ENCODE assay signal across 9 cellular contexts in genomic region chr16:87076950-87077749, GRCh38.
A peak's percentile ranks its signal among the peaks of the same experiment; 100 is the strongest.
DNase-seq lines count a peak whose midpoint lies in the region; ATAC-seq, FAIRE-seq and TF ChIP-seq lines count a peak whose summit lies in the region.
"Had no signal": no experiment of that assay in that cellular context is flagged by ENCODE, and none has a peak within 500 bp of the region (broad histone marks: within the 10 kb centered on the region; RNA-seq: fewer than 3 reads in every experiment).

No MANE protein-coding gene starts in this region.

- H3K9me3 Mint-ChIP-seq in activated naive CD8-positive, alpha-beta T cell treated with anti-CD3 and anti-CD28 coated beads, Interleukin-2, amount 10 ng/mL, durations not matched to agents 7 days and 5 days: peaks cover 9% of the 10 kb centered on the region
- H3K9me3 Mint-ChIP-seq in stimulated activated effector memory CD8-positive, alpha-beta T cell treated with anti-CD3 and anti-CD28 coated beads, Interleukin-12 subunit alpha, Interleukin-12 subunit beta, amount 100 ng/mL, for 72 hours: peaks cover 18% of the 10 kb centered on the region

- H2AFZ ChIP-seq in keratinocyte (ENCODE audit: control insufficient read depth, low read length): peak overlapping the region; percentile 49

- peaks cover 2% of the 10 kb centered on the region for H3K9me3 ChIP-seq in keratinocyte (ENCODE audit: control insufficient read depth, low read depth, low read length)

- no peak for TF ChIP-seq POLR2A in NB4 (IDR thresholded peaks at IDR 0.05; ENCODE audit: extremely low read depth, insufficient read length)

- ATAC-seq in activated naive CD8-positive, alpha-beta T cell treated with anti-CD3 and anti-CD28 coated beads, Interleukin-2, amount 10 ng/mL, durations not matched to agents 7 days and 5 days (ENCODE audit: low read depth): no peak
- peak; percentile 43 for ATAC-seq in stimulated activated effector memory CD8-positive, alpha-beta T cell treated with anti-CD3 and anti-CD28 coated beads, Interleukin-12 subunit alpha, Interleukin-12 subunit beta, amount 100 ng/mL, for 72 hours
- ATAC-seq in GM19395 (IDR thresholded peaks at IDR 0.05; ENCODE audit: unreplicated experiment): no peak
- ATAC-seq: effector memory CD8-positive, alpha-beta T cell had no signal

- H3K4me3 ChIP-seq in NB4 (ENCODE audit: low read depth, low read length) (no peak overlapping the region), keratinocyte (ENCODE audit: control insufficient read depth in 2 of 3, extremely low read depth in 1 of 3, insufficient read depth in 2 of 3, low read depth in 1 of 3, low read length in 3 of 3) (no peak overlapping the region)

- no peaks in the 10 kb centered on the region for H3K79me2 ChIP-seq in keratinocyte (ENCODE audit: control insufficient read depth, insufficient read depth, low read length)

- H4K20me1 ChIP-seq in keratinocyte (ENCODE audit: control insufficient read depth, extremely low read depth, insufficient read depth, low read length): no peaks in the 10 kb centered on the region

- TF ChIP-seq CTCF in NB4 (IDR thresholded peaks at IDR 0.05; ENCODE audit: low read depth, low read length) (peak; percentile 97), keratinocyte (optimal IDR thresholded peaks at IDR 0.05 in 1 of 3, IDR thresholded peaks at IDR 0.05 in 1 of 3, conservative IDR thresholded peaks at IDR 0.05 in 1 of 3; ENCODE audit: extremely low read depth in 1 of 3, insufficient read depth in 2 of 3, low read length in 3 of 3) (peak; percentile 69 to 88 (median 76))

- no peaks in the 10 kb centered on the region for H3K4me1 Mint-ChIP-seq in activated naive CD8-positive, alpha-beta T cell treated with anti-CD3 and anti-CD28 coated beads, Interleukin-2, amount 10 ng/mL, durations not matched to agents 7 days and 5 days
- H3K4me1 Mint-ChIP-seq in stimulated activated effector memory CD8-positive, alpha-beta T cell treated with anti-CD3 and anti-CD28 coated beads, Interleukin-12 subunit alpha, Interleukin-12 subunit beta, amount 100 ng/mL, for 72 hours: no peaks in the 10 kb centered on the region

- no peak for FAIRE-seq in keratinocyte (lab: Jason Lieb, UNC)

- no peaks in the 10 kb centered on the region for H3K36me3 ChIP-seq in keratinocyte (ENCODE audit: control insufficient read depth in 2 of 2, extremely low read depth in 1 of 2, insufficient read depth in 2 of 2, low read length in 2 of 2)

- peaks cover under 1% of the 10 kb centered on the region for H3K27me3 Mint-ChIP-seq in activated naive CD8-positive, alpha-beta T cell treated with anti-CD3 and anti-CD28 coated beads, Interleukin-2, amount 10 ng/mL, durations not matched to agents 7 days and 5 days

- no peaks in the 10 kb centered on the region for H3K36me3 Mint-ChIP-seq in activated naive CD8-positive, alpha-beta T cell treated with anti-CD3 and anti-CD28 coated beads, Interleukin-2, amount 10 ng/mL, durations not matched to agents 7 days and 5 days
- no peaks in the 10 kb centered on the region for H3K36me3 Mint-ChIP-seq in stimulated activated effector memory CD8-positive, alpha-beta T cell treated with anti-CD3 and anti-CD28 coated beads, Interleukin-12 subunit alpha, Interleukin-12 subunit beta, amount 100 ng/mL, for 72 hours

- peak; percentile 66 for DNase-seq in activated effector memory CD4-positive, alpha-beta T cell treated with anti-CD3 and anti-CD28 coated beads, Interleukin-2, amount 50 U/mL, for 16 hours
- DNase-seq in activated effector memory CD4-positive, alpha-beta T cell treated with Interleukin-2 at 50 U/mL for 16 hours: no peak
- DNase-seq in NB4 (ENCODE audit: low read depth): peak; percentile 88
- peak; percentile 48 for DNase-seq in activated naive CD8-positive, alpha-beta T cell treated with anti-CD3 and anti-CD28 coated beads, Interleukin-2, amount 10 ng/mL, durations not matched to agents 7 days and 5 days
- DNase-seq in keratinocyte (ENCODE audit: low read depth, low spot score): peak; percentile 9
- DNase-seq in stimulated activated effector memory CD8-positive, alpha-beta T cell treated with anti-CD3 and anti-CD28 coated beads, Interleukin-12 subunit alpha, Interleukin-12 subunit beta, amount 100 ng/mL, for 72 hours (ENCODE audit: low spot score in 2 of 2): peak in 1 of 2 donors; percentile 62
- no peak for DNase-seq in NCI-H1048 (lab: John Stamatoyannopoulos, UW)

- POLR2A ChIA-PET in activated naive CD8-positive, alpha-beta T cell treated with anti-CD3 and anti-CD28 coated beads, Interleukin-2, amount 10 ng/mL, durations not matched to agents 7 days and 5 days (lab: Charles Lee): no interaction called here

- H3K27ac Mint-ChIP-seq in activated naive CD8-positive, alpha-beta T cell treated with anti-CD3 and anti-CD28 coated beads, Interleukin-2, amount 10 ng/mL, durations not matched to agents 7 days and 5 days: no peak overlapping the region
- H3K27ac Mint-ChIP-seq in stimulated activated effector memory CD8-positive, alpha-beta T cell treated with anti-CD3 and anti-CD28 coated beads, Interleukin-12 subunit alpha, Interleukin-12 subunit beta, amount 100 ng/mL, for 72 hours: no peak overlapping the region
- H3K27ac Mint-ChIP-seq: effector memory CD8-positive, alpha-beta T cell had no signal

- no peak overlapping the region for H3K4me3 Mint-ChIP-seq in activated naive CD8-positive, alpha-beta T cell treated with anti-CD3 and anti-CD28 coated beads, Interleukin-2, amount 10 ng/mL, durations not matched to agents 7 days and 5 days
- H3K4me3 Mint-ChIP-seq in stimulated activated effector memory CD8-positive, alpha-beta T cell treated with anti-CD3 and anti-CD28 coated beads, Interleukin-12 subunit alpha, Interleukin-12 subunit beta, amount 100 ng/mL, for 72 hours: no peak overlapping the region
- H3K4me3 Mint-ChIP-seq: effector memory CD8-positive, alpha-beta T cell had no signal

- H3K27me3 ChIP-seq in keratinocyte (ENCODE audit: control insufficient read depth, extremely low read depth, insufficient read depth, low read length): no peaks in the 10 kb centered on the region

- H3K9me1 ChIP-seq in keratinocyte (ENCODE audit: control insufficient read depth, extremely low read depth, insufficient read depth, low read length): no peaks in the 10 kb centered on the region

- H3K9ac ChIP-seq in keratinocyte (ENCODE audit: control insufficient read depth, extremely low read depth, insufficient read depth, low read length): no peak overlapping the region

- dilution Hi-C loops in keratinocyte (cut with MboI; ENCODE audit: extremely low pct_ligation_motif_present, low sequenced_read_pairs): no loop called here

- peak overlapping the region; percentile 25 for H3K4me2 ChIP-seq in keratinocyte (ENCODE audit: control insufficient read depth, extremely low read depth, insufficient read depth, low read depth, low read length)

- H3K27ac ChIP-seq in keratinocyte (ENCODE audit: control insufficient read depth, insufficient read depth, low read length): no peak overlapping the region

- H3K4me1 ChIP-seq in keratinocyte (ENCODE audit: control insufficient read depth, extremely low read depth, insufficient read depth, low read length): peaks cover 7% of the 10 kb centered on the region

Comparison
In these comparisons a context has a peak if more than half of its experiments do, and no peak if none do; other contexts are left out.
1. DNase-seq: peak in activated effector memory CD4-positive, alpha-beta T cell treated with anti-CD3 and anti-CD28 coated beads, Interleukin-2, amount 50 U/mL, for 16 hours (single experiment), NB4 (single experiment), activated naive CD8-positive, alpha-beta T cell treated with anti-CD3 and anti-CD28 coated beads, Interleukin-2, amount 10 ng/mL, durations not matched to agents 7 days and 5 days (single experiment) and keratinocyte (single experiment); none in activated effector memory CD4-positive, alpha-beta T cell treated with Interleukin-2 at 50 U/mL for 16 hours (single experiment) and NCI-H1048 (single experiment).